8 cellular contexts compared by ENCODE assay signal in the genomic region with DNA sequence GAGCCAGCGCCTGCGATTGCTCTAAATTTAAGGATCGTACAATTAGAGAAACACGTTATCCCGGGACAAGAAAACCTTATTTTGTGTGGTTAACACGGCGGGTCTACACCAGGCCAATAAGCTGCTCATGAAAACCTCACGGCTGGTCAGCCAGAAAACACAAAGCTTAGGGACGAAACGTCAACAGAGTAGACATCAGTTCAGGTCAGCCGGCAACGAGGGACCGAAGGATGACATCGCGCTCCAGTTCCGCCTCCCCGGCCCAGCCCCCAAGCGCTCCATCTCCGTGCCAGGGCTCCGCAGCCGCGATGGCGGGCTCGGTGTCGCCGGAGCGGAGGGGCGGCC. TPM values are rescaled to one million over a fixed set of nuclear protein-coding genes. Genes with fewer than 3 reads are reported as not detected.
DNase-seq lines count a peak whose midpoint lies in the region; ATAC-seq and TF ChIP-seq lines count a peak whose summit lies in the region.

No MANE protein-coding gene starts in this region.

- peak overlapping the region; percentile 71 for H3K4me3 Mint-ChIP-seq in MCF 10A (ENCODE audit: unreplicated experiment)

- no peaks in the 10 kb centered on the region for H3K9me3 Mint-ChIP-seq in MCF 10A (ENCODE audit: unreplicated experiment)

- peak overlapping the region; percentile 60 for H3K27ac Mint-ChIP-seq in MCF 10A (ENCODE audit: low read depth, unreplicated experiment)

- intact Hi-C loops in MCF 10A (cut with micrococcal nuclease): loop anchor here (1.0 kb wide), 1 partner anchor 73 kb away; the partner anchor contains the start of gene TARS3
- intact Hi-C loops in left colon (cut with DNase I, micrococcal nuclease): no loop called here

- POLR2A ChIA-PET in MCF 10A (lab: Yijun Ruan, JAX): interaction anchor here (0.7 to 2.2 kb wide), 7 partner anchors 9 to 362 kb away, joined by 3 to 38 read pairs (median 4); partner anchors contain the start of gene SNRPA1

- DNase-seq in NCI-H2227 (lab: John Stamatoyannopoulos, UW; ENCODE audit: unreplicated experiment) (peak; percentile 41), NCI-H2227 treated with DMSO at 0.1 percent for 48 hours (lab: John Stamatoyannopoulos, UW) (no peak), NCI-H69 (lab: John Stamatoyannopoulos, UW) (peak; percentile 79), MCF 10A (ENCODE audit: unreplicated experiment) (peak; percentile 37), left colon (peak in 1 of 2 donors; percentile 62), substantia nigra (lab: John Stamatoyannopoulos, UW) (peak in 12 of 49 donors; percentile 58 to 77 (median 66)), GM19238 (ENCODE audit: insufficient read length, low spot score) (no peak)

- no peaks in the 10 kb centered on the region for H3K27me3 Mint-ChIP-seq in MCF 10A (ENCODE audit: insufficient read depth, unreplicated experiment)

- no TSS peak for BruUV-seq in MCF 10A (replicated peaks; lab: Mats Ljungman, UMichigan)

- ATAC-seq in HG02571 (IDR thresholded peaks at IDR 0.05; ENCODE audit: unreplicated experiment) (peak; percentile 50), left colon (peak; percentile 62)

- H3K36me3 Mint-ChIP-seq in MCF 10A (ENCODE audit: insufficient read depth, unreplicated experiment): peaks cover 34% of the 10 kb centered on the region

- CTCF ChIA-PET in MCF 10A (lab: Yijun Ruan, JAX): interaction anchor here (0.8 to 2.3 kb wide), 3 partner anchors 11 to 358 kb away, joined by 3 to 13 read pairs (median 6); no protein-coding TSS in a partner anchor

- peak overlapping the region; percentile 98 for H3K27ac ChIP-seq in substantia nigra (ENCODE audit: low read depth, low read length, poor library complexity, severe bottlenecking)

- no peak for TF ChIP-seq CTCF in MCF 10A (IDR thresholded peaks at IDR 0.05; ENCODE audit: unreplicated experiment)

- no peaks in the 10 kb centered on the region for H3K4me1 Mint-ChIP-seq in MCF 10A (ENCODE audit: insufficient read depth, unreplicated experiment)

RNA-seq across cellular contexts. Expression of gene TM2D3, which starts 0.5 kb away (rescaled TPM):
- 25.7 and 26.2 TPM in 2 replicates for total RNA-seq in MCF 10A (2022)
- total RNA-seq in left colon: 10 to 100 TPM; 29.9 to 38.5 TPM

Comparison
In these comparisons a context has a peak if more than half of its experiments do, and no peak if none do; other contexts are left out.
1. DNase-seq: peak in NCI-H2227 (single experiment), NCI-H69 (single experiment) and MCF 10A (single experiment); none in NCI-H2227 treated with DMSO at 0.1 percent for 48 hours (single experiment) and GM19238 (single experiment).